Comparison of ENCODE assay signal across 14 cellular contexts in the genomic region with DNA sequence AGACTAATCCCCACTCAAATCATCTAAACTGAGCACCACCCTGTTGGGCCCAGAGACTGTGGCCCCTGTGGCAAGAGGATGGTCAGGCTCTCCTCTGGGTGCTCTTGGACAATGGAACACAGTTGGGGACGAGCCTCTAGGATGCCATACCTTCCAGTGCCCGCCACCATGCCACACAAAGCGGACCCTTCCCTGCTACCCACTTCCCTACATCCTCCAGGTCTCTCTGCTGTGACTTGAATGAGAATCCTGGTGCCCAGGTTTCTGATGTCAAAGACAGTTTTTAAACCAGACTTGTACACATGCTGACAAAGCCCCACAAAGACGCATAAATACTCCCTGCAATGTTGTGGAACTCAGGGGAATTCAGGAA. TPM values are rescaled to one million over a fixed set of nuclear protein-coding genes. Genes with fewer than 3 reads are reported as not detected.
A peak's percentile ranks its signal among the peaks of the same experiment; 100 is the strongest.
DNase-seq lines count a peak whose midpoint lies in the region; ATAC-seq and TF ChIP-seq lines count a peak whose summit lies in the region.
"Had no signal": no experiment of that assay in that cellular context is flagged by ENCODE, and none has a peak within 500 bp of the region (broad histone marks: within the 10 kb centered on the region; RNA-seq: fewer than 3 reads in every experiment).

No MANE protein-coding gene starts in this region.

- H3K4me3 ChIP-seq in RWPE2 (ENCODE audit: severe bottlenecking) (no peak overlapping the region), endocrine pancreas (ENCODE audit: control insufficient read depth, insufficient read depth, low read length) (no peak overlapping the region), muscle layer of duodenum (ENCODE audit: low read depth in 1 of 2, low read length in 2 of 2) (no peak overlapping the region), tibial artery (no peak overlapping the region)
- H3K4me3 ChIP-seq: left lung had no signal

- H3K4me1 Mint-ChIP-seq in activated naive CD4-positive, alpha-beta T cell treated with anti-CD3 and anti-CD28 coated beads for 36 hours (ENCODE audit: low read depth) = peaks cover 39% of the 10 kb centered on the region

- H3K4me1 ChIP-seq in RWPE2 (ENCODE audit: insufficient read depth, poor library complexity, severe bottlenecking) = peaks cover 51% of the 10 kb centered on the region
- peaks cover 3% of the 10 kb centered on the region for H3K4me1 ChIP-seq in endocrine pancreas (ENCODE audit: control insufficient read depth, insufficient read depth, low read length)
- peaks cover 11 to 32% of the 10 kb centered on the region in 2 donors for H3K4me1 ChIP-seq in muscle layer of duodenum (ENCODE audit: control insufficient read depth in 1 of 2, insufficient read depth in 2 of 2, low read length in 2 of 2)
- H3K4me1 ChIP-seq in tibial artery = peaks cover 5 to 52% (median 39%) of the 10 kb centered on the region in 4 donors

- CTCF ChIA-PET in activated naive CD4-positive, alpha-beta T cell treated with anti-CD3 and anti-CD28 coated beads for 36 hours (lab: Charles Lee) = interaction anchor here (0.5 to 6.1 kb wide), 41 partner anchors 8 to 484 kb away, joined by 3 to 162 read pairs (median 7); partner anchors contain the start of genes ATRIP, CDC25A, PFKFB4 and SLC26A6

- peaks cover 21% of the 10 kb centered on the region for H3K36me3 Mint-ChIP-seq in activated naive CD4-positive, alpha-beta T cell treated with anti-CD3 and anti-CD28 coated beads for 36 hours (ENCODE audit: low read depth)
- H3K36me3 Mint-ChIP-seq: naive B cell had no signal

- H3K27ac ChIP-seq in RWPE2 (ENCODE audit: poor library complexity, severe bottlenecking) (peak overlapping the region; percentile 92), muscle layer of duodenum (ENCODE audit: low read length) (peak overlapping the region; percentile 64), tibial artery (peak overlapping the region; percentile 93 to 99)

- no peak overlapping the region for H3K4me3 Mint-ChIP-seq in activated naive CD4-positive, alpha-beta T cell treated with anti-CD3 and anti-CD28 coated beads for 36 hours
- H3K4me3 Mint-ChIP-seq: activated naive CD4-positive, alpha-beta T cell treated with anti-CD3 and anti-CD28 coated beads, Interleukin-2, amount 10 ng/mL, durations not matched to agents 7 days and 5 days; HFFc6; naive B cell had no signal

- DNase-seq in RWPE2 (ENCODE audit: low spot score) = no peak
- DNase-seq in tibial artery = no peak
- no peak for DNase-seq in activated naive CD4-positive, alpha-beta T cell treated with anti-CD3 and anti-CD28 coated beads for 36 hours
- DNase-seq in iPS-NIHi7 (ENCODE audit: extremely low spot score) = no peak
- DNase-seq in central memory CD4-positive, alpha-beta T cell = no peak
- DNase-seq: activated CD4-positive, CD25-positive, alpha-beta regulatory T cell treated with anti-CD3 and anti-CD28 coated beads, Interleukin-2, amount 50 U/mL, for 72 hours; HFFc6; NCI-H1694; stimulated activated CD4-positive, alpha-beta T cell treated with anti-CD3 and anti-CD28 coated beads, Interleukin-15, amount 100 ng/mL, for 24 hours had no signal

- H3K27ac Mint-ChIP-seq in activated naive CD4-positive, alpha-beta T cell treated with anti-CD3 and anti-CD28 coated beads for 36 hours = no peak overlapping the region
- H3K27ac Mint-ChIP-seq: activated naive CD4-positive, alpha-beta T cell treated with anti-CD3 and anti-CD28 coated beads, Interleukin-2, amount 10 ng/mL, durations not matched to agents 7 days and 5 days; HFFc6 had no signal

- intact Hi-C loops in tibial artery (cut with DNase I; ENCODE audit: low total_unique reads) = loop anchor here (10.0 kb wide), 2 partner anchors 130 to 200 kb away; partner anchors contain the start of gene NME6
- intact Hi-C loops in activated naive CD4-positive, alpha-beta T cell treated with anti-CD3 and anti-CD28 coated beads for 36 hours (cut with micrococcal nuclease) = no loop called here

- H3K9me3 Mint-ChIP-seq in activated naive CD4-positive, alpha-beta T cell treated with anti-CD3 and anti-CD28 coated beads for 36 hours = no peaks in the 10 kb centered on the region
- H3K9me3 Mint-ChIP-seq: activated naive CD4-positive, alpha-beta T cell treated with anti-CD3 and anti-CD28 coated beads, Interleukin-2, amount 10 ng/mL, durations not matched to agents 7 days and 5 days; HFFc6; naive B cell had no signal

- peak overlapping the region; percentile 1 for H3K9ac ChIP-seq in endocrine pancreas (ENCODE audit: control insufficient read depth, insufficient read depth, low read length)

- ATAC-seq in RWPE2 (ENCODE audit: low read depth) = no peak

- H3K36me3 ChIP-seq in RWPE2 (ENCODE audit: low read depth) = peaks cover 28% of the 10 kb centered on the region
- no peaks in the 10 kb centered on the region for H3K36me3 ChIP-seq in endocrine pancreas (ENCODE audit: control insufficient read depth, insufficient read depth, low read length)
- peaks cover 9 to 13% of the 10 kb centered on the region in 2 donors for H3K36me3 ChIP-seq in muscle layer of duodenum (ENCODE audit: control insufficient read depth in 1 of 2, insufficient read depth in 2 of 2, low read length in 2 of 2)
- H3K36me3 ChIP-seq in tibial artery = peaks cover 0 to 15% (median 0%) of the 10 kb centered on the region in 3 donors

- no peaks in the 10 kb centered on the region for H3K27me3 ChIP-seq in RWPE2 (ENCODE audit: insufficient read depth, poor library complexity, severe bottlenecking)
- no peaks in the 10 kb centered on the region for H3K27me3 ChIP-seq in endocrine pancreas (ENCODE audit: control insufficient read depth, insufficient read depth, low read length)
- H3K27me3 ChIP-seq in muscle layer of duodenum (ENCODE audit: low read depth, low read length) = no peaks in the 10 kb centered on the region
- no peaks in the 10 kb centered on the region for H3K27me3 ChIP-seq in tibial artery
- H3K27me3 ChIP-seq: left lung had no signal

- H3K9me3 ChIP-seq in RWPE2 (ENCODE audit: severe bottlenecking) = no peaks in the 10 kb centered on the region
- H3K9me3 ChIP-seq in endocrine pancreas (ENCODE audit: control insufficient read depth, low read length) = no peaks in the 10 kb centered on the region
- H3K9me3 ChIP-seq in muscle layer of duodenum (ENCODE audit: control insufficient read depth in 1 of 2, low read length in 2 of 2) = no peaks in the 10 kb centered on the region
- H3K9me3 ChIP-seq in tibial artery = no peaks in the 10 kb centered on the region
- H3K9me3 ChIP-seq: left lung had no signal

- TF ChIP-seq CTCF in RWPE2 (IDR thresholded peaks at IDR 0.05; ENCODE audit: poor library complexity, severe bottlenecking) (no peak), tibial artery (IDR thresholded peaks at IDR 0.05) (no peak)

- no peaks in the 10 kb centered on the region for H3K27me3 Mint-ChIP-seq in activated naive CD4-positive, alpha-beta T cell treated with anti-CD3 and anti-CD28 coated beads for 36 hours (ENCODE audit: low read depth)

RNA-seq across cellular contexts. Expression of gene CCDC51, which starts 4.7 kb away (rescaled TPM):
- 10 to 100 TPM; 16.4 to 17.4 TPM for total RNA-seq in activated naive CD4-positive, alpha-beta T cell treated with anti-CD3 and anti-CD28 coated beads for 36 hours

RNA-seq across cellular contexts. Expression of gene TMA7, which starts 4.8 kb away (rescaled TPM):
- total RNA-seq in activated naive CD4-positive, alpha-beta T cell treated with anti-CD3 and anti-CD28 coated beads for 36 hours = 100 to 1,000 TPM; 319 to 353 TPM

RNA-seq across cellular contexts. Expression of gene PLXNB1, which starts 5.3 kb away (rescaled TPM):
- total RNA-seq in activated naive CD4-positive, alpha-beta T cell treated with anti-CD3 and anti-CD28 coated beads for 36 hours = 1 to 10 TPM; 1.5 to 2.0 TPM

RNA-seq across cellular contexts. Expression of gene ATRIP, which starts 11.3 kb away (rescaled TPM):
- total RNA-seq in activated naive CD4-positive, alpha-beta T cell treated with anti-CD3 and anti-CD28 coated beads for 36 hours = 10 to 100 TPM in 1 of 2 experiments, 1 to 10 TPM in 1; 8.9 to 10.0 TPM
